1 cellular context compared by ENCODE assay signal in genomic region chr1:94579876-94580294, GRCh38.
TF ChIP-seq lines count a peak whose summit lies in the region.

No MANE protein-coding gene starts in this region.

TF ChIP-seq in HepG2, 621 proteins besides CTCF, POLR2A, EP300 and RAD21 (continued from another document):
- TF ChIP-seq HDAC1 (CRISPR knock-in tag; IDR thresholded peaks at IDR 0.05) (no peak), SSRP1 (CRISPR knock-in tag; IDR thresholded peaks at IDR 0.05) (no peak), ZSCAN30 (CRISPR knock-in tag; IDR thresholded peaks at IDR 0.05) (no peak), MAFG (CRISPR knock-in tag; IDR thresholded peaks at IDR 0.05) (peak; percentile 63; the same call in 1 of the 2 replicates), ZNF713 (CRISPR knock-in tag; IDR thresholded peaks at IDR 0.05) (no peak), CENPT (CRISPR knock-in tag; IDR thresholded peaks at IDR 0.05; ENCODE audit: low read depth) (no peak), ZSCAN22 (CRISPR knock-in tag; IDR thresholded peaks at IDR 0.05) (no peak), MAFF (IDR thresholded peaks at IDR 0.05; ENCODE audit: low read depth, low read length) (peak; percentile 59), ZBTB40 (IDR thresholded peaks at IDR 0.05) (no peak), ZBTB40 (CRISPR knock-in tag; IDR thresholded peaks at IDR 0.05) (0 out of 2 replicates have a peak, but pooled peaks have one; percentile 20), BRF2 (CRISPR knock-in tag; IDR thresholded peaks at IDR 0.05) (no peak), TOE1 (CRISPR knock-in tag; IDR thresholded peaks at IDR 0.05) (no peak), ZNF234 (CRISPR knock-in tag; conservative IDR thresholded peaks at IDR 0.05) (no peak), ZNF644 (CRISPR knock-in tag; IDR thresholded peaks at IDR 0.05; ENCODE audit: low read depth) (peak; percentile 34; the same call in 1 of the 2 replicates), ZNF782 (CRISPR knock-in tag; IDR thresholded peaks at IDR 0.05; ENCODE audit: borderline replicate concordance) (0 out of 2 replicates have a peak, but pooled peaks have one; percentile 41), LBX2 (CRISPR knock-in tag; IDR thresholded peaks at IDR 0.05; ENCODE audit: borderline replicate concordance) (no peak), NAIF1 (CRISPR knock-in tag; IDR thresholded peaks at IDR 0.05; ENCODE audit: borderline replicate concordance) (no peak), HNF4A (CRISPR knock-in tag; IDR thresholded peaks at IDR 0.05) (0 out of 2 replicates have a peak, but pooled peaks have one; percentile 4), CEBPG (CRISPR knock-in tag; IDR thresholded peaks at IDR 0.05) (no peak), FOXA1 (IDR thresholded peaks at IDR 0.05) (no peak), FOXA1 (CRISPR knock-in tag; IDR thresholded peaks at IDR 0.05) (no peak), ZNF687 (CRISPR knock-in tag; IDR thresholded peaks at IDR 0.05) (peak; percentile 47; the same call in 1 of the 2 replicates), ZSCAN25 (CRISPR knock-in tag; IDR thresholded peaks at IDR 0.05) (no peak), HMG20B (CRISPR knock-in tag; conservative IDR thresholded peaks at IDR 0.05) (no peak), MNT (IDR thresholded peaks at IDR 0.05) (no peak), FOXC1 (CRISPR knock-in tag; IDR thresholded peaks at IDR 0.05; ENCODE audit: borderline replicate concordance) (peak; percentile 24; the same call in 1 of the 2 replicates), NFE2L2 (IDR thresholded peaks at IDR 0.05; ENCODE audit: low read length) (peak; percentile 92), SYNCRIP (IDR thresholded peaks at IDR 0.05; ENCODE audit: insufficient read depth, low read depth, low read length) (no peak), SRSF1 (optimal IDR thresholded peaks at IDR 0.05; ENCODE audit: low read depth, low read length) (no peak), NFKBIZ (CRISPR knock-in tag; IDR thresholded peaks at IDR 0.05) (no peak), NRL (CRISPR knock-in tag; IDR thresholded peaks at IDR 0.05; ENCODE audit: borderline replicate concordance) (no peak), ZNF34 (CRISPR knock-in tag; IDR thresholded peaks at IDR 0.05; ENCODE audit: borderline replicate concordance) (no peak), CBX2 (IDR thresholded peaks at IDR 0.05; ENCODE audit: low read depth, low read length) (no peak), CBX2 (CRISPR knock-in tag; IDR thresholded peaks at IDR 0.05; ENCODE audit: low read depth) (no peak), ZNF598 (CRISPR knock-in tag; IDR thresholded peaks at IDR 0.05; ENCODE audit: borderline replicate concordance) (no peak)
